9 cellular contexts compared by ENCODE assay signal in genomic region chr6:7129784-7130569, GRCh38. TPM values are rescaled to one million over a fixed set of nuclear protein-coding genes. Genes with fewer than 3 reads are reported as not detected.
DNase-seq lines count a peak whose midpoint lies in the region; ATAC-seq, FAIRE-seq and TF ChIP-seq lines count a peak whose summit lies in the region.
"Had no signal": no experiment of that assay in that cellular context is flagged by ENCODE, and none has a peak within 500 bp of the region (broad histone marks: within the 10 kb centered on the region; RNA-seq: fewer than 3 reads in every experiment).

No MANE protein-coding gene starts in this region.

- TF ChIP-seq CTCF in WTC11 (IDR thresholded peaks at IDR 0.05) = no peak
- no peak for TF ChIP-seq CTCF in left ventricle myocardium inferior (IDR thresholded peaks at IDR 0.05; ENCODE audit: borderline replicate concordance)

- intact Hi-C loops in left ventricle myocardium inferior (cut with micrococcal nuclease) = no loop called here

- peak; percentile 69 for DNase-seq in activated CD4-positive, alpha-beta T cell treated with anti-CD3 and anti-CD28 coated beads for 48 hours
- no peak for DNase-seq in activated CD4-positive, alpha-beta T cell treated with anti-CD3 and anti-CD28 coated beads for 1 hour
- DNase-seq in WTC11 (ENCODE audit: low spot score) (no peak), left ventricle myocardium inferior (no peak), RCC 7860 (ENCODE audit: low spot score) (no peak), germinal center (ENCODE audit: low spot score) (no peak)
- DNase-seq in stimulated activated naive CD8-positive, alpha-beta T cell treated with anti-CD3 and anti-CD28 coated beads, Interleukin-15, amount 100 ng/mL, for 72 hours = peak in 1 of 2 donors; percentile 49

- no peak overlapping the region for H3K4me3 Mint-ChIP-seq in WTC11
- H3K4me3 Mint-ChIP-seq in stimulated activated naive CD8-positive, alpha-beta T cell treated with anti-CD3 and anti-CD28 coated beads, Interleukin-15, amount 100 ng/mL, for 72 hours = peak overlapping the region; percentile 27 to 47

- no peak for FAIRE-seq in RCC 7860 (lab: Jason Lieb, UNC)

- peak overlapping the region; percentile 83 for H3K27ac Mint-ChIP-seq in WTC11
- no peak overlapping the region for H3K27ac Mint-ChIP-seq in stimulated activated naive CD8-positive, alpha-beta T cell treated with anti-CD3 and anti-CD28 coated beads, Interleukin-15, amount 100 ng/mL, for 72 hours

- ATAC-seq in WTC11 = no peak
- ATAC-seq in stimulated activated naive CD8-positive, alpha-beta T cell treated with anti-CD3 and anti-CD28 coated beads, Interleukin-15, amount 100 ng/mL, for 72 hours = peak; percentile 89
- ATAC-seq in HG02852 (IDR thresholded peaks at IDR 0.05; ENCODE audit: unreplicated experiment) = no peak

- H3K9me3 ChIP-seq in left ventricle myocardium inferior (replicated peaks) = no peaks in the 10 kb centered on the region
- H3K9me3 ChIP-seq: BLaER1 had no signal

- H3K4me1 Mint-ChIP-seq in WTC11 = peaks cover 54% of the 10 kb centered on the region
- H3K4me1 Mint-ChIP-seq in stimulated activated naive CD8-positive, alpha-beta T cell treated with anti-CD3 and anti-CD28 coated beads, Interleukin-15, amount 100 ng/mL, for 72 hours = peaks cover 86% of the 10 kb centered on the region

- peaks cover 68% of the 10 kb centered on the region for H3K4me1 ChIP-seq in left ventricle myocardium inferior

- POLR2A ChIA-PET in WTC11 (lab: Charles Lee) = interaction anchor here (0.7 kb wide), 1 partner anchor 452 kb away, joined by 5 read pairs; no protein-coding TSS in a partner anchor

- H3K36me3 ChIP-seq in left ventricle myocardium inferior = no peaks in the 10 kb centered on the region

- no peaks in the 10 kb centered on the region for H3K9me3 Mint-ChIP-seq in WTC11
- no peaks in the 10 kb centered on the region for H3K9me3 Mint-ChIP-seq in stimulated activated naive CD8-positive, alpha-beta T cell treated with anti-CD3 and anti-CD28 coated beads, Interleukin-15, amount 100 ng/mL, for 72 hours

- CTCF ChIA-PET in WTC11 (lab: Charles Lee) = no interaction called here

- H3K36me3 Mint-ChIP-seq in WTC11 = peaks cover 3% of the 10 kb centered on the region; the same call in 1 of the 2 replicates

- H3K27ac ChIP-seq in left ventricle myocardium inferior (replicated peaks) = peak overlapping the region; percentile 42
- H3K27ac ChIP-seq: BLaER1 had no signal

- no peaks in the 10 kb centered on the region for H3K27me3 Mint-ChIP-seq in WTC11 (ENCODE audit: low read depth)
- H3K27me3 Mint-ChIP-seq in stimulated activated naive CD8-positive, alpha-beta T cell treated with anti-CD3 and anti-CD28 coated beads, Interleukin-15, amount 100 ng/mL, for 72 hours = no peaks in the 10 kb centered on the region

- no peak overlapping the region for H3K4me3 ChIP-seq in left ventricle myocardium inferior
- H3K4me3 ChIP-seq: BLaER1 had no signal

- no peaks in the 10 kb centered on the region for H3K27me3 ChIP-seq in left ventricle myocardium inferior (ENCODE audit: low read depth)
- H3K27me3 ChIP-seq: BLaER1 had no signal

TF ChIP-seq in WTC11, 78 proteins besides CTCF, POLR2A, EP300 and RAD21:
- TF ChIP-seq GABPB1 (CRISPR knock-in tag; IDR thresholded peaks at IDR 0.05) (0 out of 2 replicates have a peak, but pooled peaks have one; percentile 39), ZNF416 (CRISPR knock-in tag; IDR thresholded peaks at IDR 0.05) (no peak)

RNA-seq across cellular contexts. Expression of gene RREB1, which starts 22.2 kb away (rescaled TPM):
- total RNA-seq in WTC11 (2021) = 38.5 to 39.4 TPM (median 39.4 TPM) in 3 replicates
- 33.3 TPM for total RNA-seq in left ventricle myocardium inferior
